ENCODE assay signal across 8 cellular contexts in genomic region chr7:155069992-155070827, GRCh38. TPM values are rescaled to one million over a fixed set of nuclear protein-coding genes. Genes with fewer than 3 reads are reported as not detected.
DNase-seq lines count a peak whose midpoint lies in the region; ATAC-seq, FAIRE-seq and TF ChIP-seq lines count a peak whose summit lies in the region.

TSS of gene HTR5A (plus strand) at chr7:155070324. CDS start at chr7:155070900, 576 bp downstream.

- peak; percentile 16 for DNase-seq in GM04503 (ENCODE audit: low read depth)
- DNase-seq in GM23338 (ENCODE audit: low spot score): peak; percentile 97
- DNase-seq in Kasumi-1 (lab: John Stamatoyannopoulos, UW): peak; percentile 84 to 89
- peak; percentile 46 to 68 for DNase-seq in activated CD4-positive, alpha-beta T cell treated with anti-CD3 and anti-CD28 coated beads for 24 hours (ENCODE audit: low read depth in 2 of 2)
- DNase-seq in central memory CD8-positive, alpha-beta T cell (ENCODE audit: low spot score in 2 of 2): peak; percentile 48 to 68
- peak; percentile 11 for DNase-seq in keratinocyte (ENCODE audit: low read depth, low spot score)
- DNase-seq in stimulated activated CD4-positive, alpha-beta T cell treated with anti-CD3 and anti-CD28 coated beads, Interleukin-2, amount 100 ng/mL, for 24 hours: peak; percentile 82 to 84
- no peak for DNase-seq in NCI-H146 treated with DMSO at 0.1 percent for 48 hours (lab: John Stamatoyannopoulos, UW; ENCODE audit: unreplicated experiment)

- dilution Hi-C loops in keratinocyte (cut with MboI; ENCODE audit: extremely low pct_ligation_motif_present, low sequenced_read_pairs): no loop called here

- H3K4me1 Mint-ChIP-seq in GM23338: peaks cover 13% of the 10 kb centered on the region
- no peaks in the 10 kb centered on the region for H3K4me1 Mint-ChIP-seq in central memory CD8-positive, alpha-beta T cell

- H3K27me3 ChIP-seq in GM23338 (ENCODE audit: insufficient read depth) (peaks cover 20% of the 10 kb centered on the region), keratinocyte (ENCODE audit: control insufficient read depth, extremely low read depth, insufficient read depth, low read length) (no peaks in the 10 kb centered on the region)

- H3K4me1 ChIP-seq in GM23338 (ENCODE audit: insufficient read depth) (no peaks in the 10 kb centered on the region), keratinocyte (ENCODE audit: control insufficient read depth, extremely low read depth, insufficient read depth, low read length) (no peaks in the 10 kb centered on the region)

- H3K27ac ChIP-seq in GM23338 (ENCODE audit: low read depth): no peak within 1 kb of the TSS
- H3K27ac ChIP-seq in keratinocyte (ENCODE audit: control insufficient read depth, insufficient read depth, low read length): no peak within 1 kb of the TSS

- TF ChIP-seq CTCF in GM23338 (conservative IDR thresholded peaks at IDR 0.05; ENCODE audit: low read depth in 2 of 2) (no peak), keratinocyte (optimal IDR thresholded peaks at IDR 0.05 in 1 of 3, IDR thresholded peaks at IDR 0.05 in 1 of 3, conservative IDR thresholded peaks at IDR 0.05 in 1 of 3; ENCODE audit: extremely low read depth in 1 of 3, insufficient read depth in 2 of 3, low read length in 3 of 3) (peak in 1 of 3 experiments; percentile 32)

- no peak within 1 kb of the TSS for H3K9ac ChIP-seq in keratinocyte (ENCODE audit: control insufficient read depth, extremely low read depth, insufficient read depth, low read length)

- peak; percentile 98 for ATAC-seq in GM23338
- peak; percentile 92 for ATAC-seq in central memory CD8-positive, alpha-beta T cell (replicated peaks; ENCODE audit: extremely low read depth, poor library complexity, severe bottlenecking)

- H3K4me3 ChIP-seq in GM23338: peak within 1 kb of the TSS; percentile 66
- H3K4me3 ChIP-seq in keratinocyte (ENCODE audit: control insufficient read depth in 2 of 3, extremely low read depth in 1 of 3, insufficient read depth in 2 of 3, low read depth in 1 of 3, low read length in 3 of 3): no peak within 1 kb of the TSS

- H3K79me2 ChIP-seq in GM23338 (replicated peaks; ENCODE audit: insufficient read depth) (no peaks in the 10 kb centered on the region), keratinocyte (ENCODE audit: control insufficient read depth, insufficient read depth, low read length) (no peaks in the 10 kb centered on the region)

- H4K20me1 ChIP-seq in GM23338 (replicated peaks; ENCODE audit: insufficient read depth) (no peaks in the 10 kb centered on the region; the same call in 1 of the 2 replicates), keratinocyte (ENCODE audit: control insufficient read depth, extremely low read depth, insufficient read depth, low read length) (no peaks in the 10 kb centered on the region)

- no peaks in the 10 kb centered on the region for H3F3A ChIP-seq in GM23338 (replicated peaks; ENCODE audit: low read depth)

- no peak for FAIRE-seq in keratinocyte (lab: Jason Lieb, UNC)

- H3K9me3 ChIP-seq in keratinocyte (ENCODE audit: control insufficient read depth, low read depth, low read length): peaks cover 5% of the 10 kb centered on the region

- H3K4me2 ChIP-seq in GM23338: peak within 1 kb of the TSS; percentile 95
- no peak within 1 kb of the TSS for H3K4me2 ChIP-seq in keratinocyte (ENCODE audit: control insufficient read depth, extremely low read depth, insufficient read depth, low read depth, low read length)

- H3K27me3 Mint-ChIP-seq in GM23338 (ENCODE audit: insufficient read depth, low read depth, poor library complexity): peaks cover 26% of the 10 kb centered on the region
- H3K27me3 Mint-ChIP-seq in central memory CD8-positive, alpha-beta T cell: peaks cover 49% of the 10 kb centered on the region

- no peak within 1 kb of the TSS for H3K27ac Mint-ChIP-seq in GM23338
- H3K27ac Mint-ChIP-seq in central memory CD8-positive, alpha-beta T cell (ENCODE audit: low read depth): no peak within 1 kb of the TSS

- H3K36me3 ChIP-seq in GM23338 (ENCODE audit: insufficient read depth): no peaks in the 10 kb centered on the region
- H3K36me3 ChIP-seq in keratinocyte (ENCODE audit: control insufficient read depth in 2 of 2, extremely low read depth in 1 of 2, insufficient read depth in 2 of 2, low read length in 2 of 2): no peaks in the 10 kb centered on the region

- H2AFZ ChIP-seq in GM23338 (peak within 1 kb of the TSS; percentile 74; the same call in 1 of the 2 replicates), keratinocyte (ENCODE audit: control insufficient read depth, low read length) (no peak within 1 kb of the TSS)

- no peaks in the 10 kb centered on the region; the same call in 2 of the 3 replicates for H3K36me3 Mint-ChIP-seq in GM23338 (ENCODE audit: low read depth)
- peaks cover 1% of the 10 kb centered on the region for H3K36me3 Mint-ChIP-seq in central memory CD8-positive, alpha-beta T cell (ENCODE audit: insufficient read depth)

- H3K4me3 Mint-ChIP-seq in GM23338: peak within 1 kb of the TSS; percentile 67
- no peak within 1 kb of the TSS for H3K4me3 Mint-ChIP-seq in central memory CD8-positive, alpha-beta T cell

- no peaks in the 10 kb centered on the region; the same call in 2 of the 3 replicates for H3K9me3 Mint-ChIP-seq in GM23338
- no peaks in the 10 kb centered on the region for H3K9me3 Mint-ChIP-seq in central memory CD8-positive, alpha-beta T cell

- no peaks in the 10 kb centered on the region for H3K9me2 ChIP-seq in GM23338 (ENCODE audit: insufficient read depth)

- H3K9me1 ChIP-seq in keratinocyte (ENCODE audit: control insufficient read depth, extremely low read depth, insufficient read depth, low read length): no peaks in the 10 kb centered on the region

TF ChIP-seq in GM23338, 12 proteins besides CTCF, POLR2A, EP300 and RAD21 (continues in another document):
- TF ChIP-seq NANOG (IDR thresholded peaks at IDR 0.05; ENCODE audit: borderline replicate concordance): no peak
- TF ChIP-seq JUNB (IDR thresholded peaks at IDR 0.05; ENCODE audit: unreplicated experiment): no peak
- peak; percentile 100 for TF ChIP-seq ZNF114 (CRISPR knock-in tag; IDR thresholded peaks at IDR 0.05)
- TF ChIP-seq REST (IDR thresholded peaks at IDR 0.05; ENCODE audit: unreplicated experiment): peak; percentile 99
- no peak for TF ChIP-seq POLR2AphosphoS5 (IDR thresholded peaks at IDR 0.05; ENCODE audit: low read depth)
- TF ChIP-seq EZH2phosphoT487 (IDR thresholded peaks at IDR 0.05; ENCODE audit: unreplicated experiment): no peak

RNA-seq across cellular contexts. Expression of gene HTR5A, which starts in this region (rescaled TPM):
- total RNA-seq in GM23338 (2014; rRNA removed; shearing (Covaris generic)): not detected in 2 replicates
- polyA plus RNA-seq in GM23338 (2016; fragmentation: Nextera tagmentation; extraction: Ambion mirVana) (not detected in 2 replicates), keratinocyte (not detected in 3 replicates)
- polyA plus RNA-seq in keratinocyte (2011; ENCODE audit: low read depth): not detected
- polyA plus RNA-seq in keratinocyte (2011; cell fraction: cytosol; rRNA removed): not detected in 2 replicates
- not detected in 2 replicates for polyA plus RNA-seq in keratinocyte (2011; cell fraction: nucleus; rRNA removed)
- polyA plus RNA-seq in keratinocyte (2012; ENCODE audit: low replicate concordance): not detected in 2 replicates
- polyA minus RNA-seq in keratinocyte: not detected in 3 replicates
- polyA minus RNA-seq in keratinocyte (2011; cell fraction: cytosol; rRNA and poly(A)+ RNA removed): not detected
- not detected in 2 replicates for polyA minus RNA-seq in keratinocyte (2011; cell fraction: nucleus; rRNA and poly(A)+ RNA removed)

Comparison
In these comparisons a context has a peak if more than half of its experiments do, and no peak if none do; other contexts are left out.
1. Peak in DNase-seq, ATAC-seq, H3K4me3 ChIP-seq and H3K4me2 ChIP-seq in GM23338; RNA of the gene not detected or under 1 TPM.
2. Peak in DNase-seq in keratinocyte; RNA of the gene not detected or under 1 TPM.